ENCODE assay signal across 9 cellular contexts in genomic region chr1:156910309-156910782, GRCh38. TPM values are rescaled to one million over a fixed set of nuclear protein-coding genes. Genes with fewer than 3 reads are reported as not detected.
DNase-seq lines count a peak whose midpoint lies in the region; ATAC-seq and TF ChIP-seq lines count a peak whose summit lies in the region.
"Had no signal": no experiment of that assay in that cellular context is flagged by ENCODE, and none has a peak within 500 bp of the region (broad histone marks: within the 10 kb centered on the region; RNA-seq: fewer than 3 reads in every experiment).

No MANE protein-coding gene starts in this region.

- intact Hi-C loops in upper lobe of right lung (cut with DNase I), result no loop called here

- no peak overlapping the region for H3K4me3 Mint-ChIP-seq in mesothelial cell of epicardium
- H3K4me3 Mint-ChIP-seq: naive B cell had no signal

- H3K27ac ChIP-seq in upper lobe of right lung, result no peak overlapping the region

- H3K27me3 Mint-ChIP-seq in mesothelial cell of epicardium (ENCODE audit: low read depth), result no peaks in the 10 kb centered on the region

- DNase-seq in BJ (ENCODE audit: low read depth) (no peak), HAP-1 (ENCODE audit: low spot score in 2 of 2) (peak; percentile 21 to 78), UCSD-AML1 (lab: John Stamatoyannopoulos, UW; ENCODE audit: unreplicated experiment) (peak; percentile 37), mesothelial cell of epicardium (ENCODE audit: low spot score in 2 of 2, unreplicated experiment in 2 of 2) (no peak), upper lobe of right lung (no peak), islet precursor cell (no peak), dedifferentiated amniotic fluid mesenchymal stem cell (ENCODE audit: extremely low spot score) (no peak)
- DNase-seq in central memory CD4-positive, alpha-beta T cell, result peak; percentile 36
- DNase-seq: naive B cell had no signal

- H3K36me3 Mint-ChIP-seq in mesothelial cell of epicardium, result no peaks in the 10 kb centered on the region
- H3K36me3 Mint-ChIP-seq: naive B cell had no signal

- TF ChIP-seq CTCF in BJ (IDR thresholded peaks at IDR 0.05; ENCODE audit: insufficient read depth, low read depth, low read length) (peak; percentile 84), mesothelial cell of epicardium (IDR thresholded peaks at IDR 0.05; ENCODE audit: unreplicated experiment) (peak; percentile 86), upper lobe of right lung (IDR thresholded peaks at IDR 0.05) (peak; percentile 87)

- H3K27me3 ChIP-seq in BJ (ENCODE audit: control insufficient read depth, insufficient read depth, low read length), result no peaks in the 10 kb centered on the region
- H3K27me3 ChIP-seq in HAP-1 (ENCODE audit: low read depth), result no peaks in the 10 kb centered on the region
- H3K27me3 ChIP-seq in upper lobe of right lung, result peaks cover 10% of the 10 kb centered on the region

- no peak overlapping the region for H3K27ac Mint-ChIP-seq in mesothelial cell of epicardium

- POLR2A ChIA-PET in BJ (lab: Charles Lee), result no interaction called here

- CTCF ChIA-PET in BJ (lab: Yijun Ruan, JAX), result interaction anchor here (0.9 to 6.4 kb wide), 2 partner anchors 10 to 29 kb away, joined by 3 to 64 read pairs; no protein-coding TSS in a partner anchor

- H3K9me3 ChIP-seq in HAP-1 (no peaks in the 10 kb centered on the region), upper lobe of right lung (no peaks in the 10 kb centered on the region)

- H3K36me3 ChIP-seq in BJ (ENCODE audit: control insufficient read depth, insufficient read depth, low read length) (peaks cover 63% of the 10 kb centered on the region), HAP-1 (replicated peaks) (no peaks in the 10 kb centered on the region), upper lobe of right lung (peaks cover 34% of the 10 kb centered on the region)

- H3K4me1 Mint-ChIP-seq in mesothelial cell of epicardium, result peaks cover 23% of the 10 kb centered on the region

- H3K4me3 ChIP-seq in BJ (ENCODE audit: low read depth, low read length) (no peak overlapping the region), HAP-1 (no peak overlapping the region), upper lobe of right lung (no peak overlapping the region)

- in situ Hi-C loops in HAP-1 (cut with MboI; ENCODE audit: low sequenced_read_pairs), result no loop called here

- H3K9me3 Mint-ChIP-seq in mesothelial cell of epicardium, result no peaks in the 10 kb centered on the region
- H3K9me3 Mint-ChIP-seq: naive B cell had no signal

- H3K4me1 ChIP-seq in HAP-1 (no peaks in the 10 kb centered on the region), upper lobe of right lung (no peaks in the 10 kb centered on the region)

- ATAC-seq in upper lobe of right lung, result peak; percentile 55

RNA-seq across cellular contexts. Expression of gene LRRC71, which starts 10.1 kb away (rescaled TPM):
- polyA plus RNA-seq in BJ (2011; rRNA removed), result 0.75 and 1.2 TPM in 2 replicates
- 0.66 and 0.72 TPM in 2 replicates for polyA minus RNA-seq in BJ (2011; rRNA and poly(A)+ RNA removed)
- total RNA-seq in mesothelial cell of epicardium, result 0.11 to 0.34 TPM (median 0.13 TPM) in 3 replicates
- total RNA-seq in upper lobe of right lung, result 0.26 TPM

RNA-seq across cellular contexts. Expression of gene PEAR1, which starts 16.8 kb away (rescaled TPM):
- polyA plus RNA-seq in BJ (2011; rRNA removed), result 25.0 and 50.4 TPM in 2 replicates
- 15.8 and 21.9 TPM in 2 replicates for polyA minus RNA-seq in BJ (2011; rRNA and poly(A)+ RNA removed)
- total RNA-seq in mesothelial cell of epicardium (13.8 to 16.1 TPM (median 15.7 TPM) in 3 replicates), upper lobe of right lung (17.9 TPM)

RNA-seq across cellular contexts. Expression of gene NTRK1, which starts 49.7 kb away (rescaled TPM):
- polyA plus RNA-seq in BJ (2011; rRNA removed), result 0.02 TPM in 1 of 2 replicates, not detected in the other
- polyA minus RNA-seq in BJ (2011; rRNA and poly(A)+ RNA removed), result not detected in 2 replicates
- total RNA-seq in mesothelial cell of epicardium (1.2 to 1.3 TPM (median 1.3 TPM) in 3 replicates), upper lobe of right lung (1.2 TPM)

RNA-seq across cellular contexts. Expression of gene INSRR, which starts 51.4 kb away (rescaled TPM):
- not detected in 2 replicates for polyA plus RNA-seq in BJ (2011; rRNA removed)
- not detected in 2 replicates for polyA minus RNA-seq in BJ (2011; rRNA and poly(A)+ RNA removed)
- total RNA-seq in mesothelial cell of epicardium, result 0.45 to 0.66 TPM (median 0.51 TPM) in 3 replicates
- not detected for total RNA-seq in upper lobe of right lung

Comparison
In these comparisons a context has a peak if more than half of its experiments do, and no peak if none do; other contexts are left out.
1. DNase-seq: peak in HAP-1 (2 of 2), UCSD-AML1 (single experiment) and central memory CD4-positive, alpha-beta T cell (single experiment); none in BJ (single experiment), mesothelial cell of epicardium (0 of 2), upper lobe of right lung (single experiment), islet precursor cell (single experiment) and dedifferentiated amniotic fluid mesenchymal stem cell (single experiment).
2. Peak in every context shown above with its lines, with median percentiles within 50 percentile points of each other: CTCF ChIP-seq.